ENCODE assay signal across 8 cellular contexts in genomic region chr9:124260769-124261603, GRCh38. TPM values are rescaled to one million over a fixed set of nuclear protein-coding genes. Genes with fewer than 3 reads are reported as not detected.
DNase-seq lines count a peak whose midpoint lies in the region; ATAC-seq, FAIRE-seq and TF ChIP-seq lines count a peak whose summit lies in the region.

No MANE protein-coding gene starts in this region.

- peak overlapping the region; percentile 13 to 90 (median 85); a peak in 21 of 22 replicates for H3K27ac ChIP-seq in BLaER1 treated with 17β-estradiol and CSF1 and Interleukin-3, amounts not matched to agents 10 nM and 100 nM
- H3K27ac ChIP-seq in breast epithelium: peak overlapping the region; percentile 87 to 96

- H4K20me1 ChIP-seq in BLaER1 treated with 17β-estradiol and CSF1 and Interleukin-3, amounts not matched to agents 10 nM and 100 nM: peaks cover 42 to 62% (median 57%) of the 10 kb centered on the region in 11 experiments

- peak overlapping the region; percentile 90 to 99 (median 94) for H3K4me2 ChIP-seq in BLaER1 treated with 17β-estradiol and CSF1 and Interleukin-3, amounts not matched to agents 10 nM and 100 nM

- no peak overlapping the region for H3K4me3 Mint-ChIP-seq in activated CD4-positive, alpha-beta T cell treated with anti-CD3 and anti-CD28 coated beads, Interleukin-2, amount 10 ng/mL, durations not matched to agents 7 days and 5 days

- peaks cover 0 to 6% (median 0%) of the 10 kb centered on the region in 11 experiments; a peak in 1 of 22 replicates for H3K27me3 ChIP-seq in BLaER1 treated with 17β-estradiol and CSF1 and Interleukin-3, amounts not matched to agents 10 nM and 100 nM
- H3K27me3 ChIP-seq in MG63 (no peaks in the 10 kb centered on the region), breast epithelium (no peaks in the 10 kb centered on the region)

- TF ChIP-seq POLR2A in breast epithelium (IDR thresholded peaks at IDR 0.05): no peak

- TF ChIP-seq CTCF in breast epithelium (IDR thresholded peaks at IDR 0.05): no peak

- POLR2A ChIA-PET in activated CD4-positive, alpha-beta T cell treated with anti-CD3 and anti-CD28 coated beads, Interleukin-2, amount 10 ng/mL, durations not matched to agents 7 days and 5 days (lab: Charles Lee): no interaction called here

- H3K9ac ChIP-seq in BLaER1 treated with 17β-estradiol and CSF1 and Interleukin-3, amounts not matched to agents 10 nM and 100 nM: peak overlapping the region in 10 of 11 experiments; percentile 18 to 93 (median 88); a peak in 17 of 22 replicates

- peaks cover 32% of the 10 kb centered on the region for H3K4me1 Mint-ChIP-seq in activated CD4-positive, alpha-beta T cell treated with anti-CD3 and anti-CD28 coated beads, Interleukin-2, amount 10 ng/mL, durations not matched to agents 7 days and 5 days

- peaks cover 12% of the 10 kb centered on the region for H3K36me3 Mint-ChIP-seq in activated CD4-positive, alpha-beta T cell treated with anti-CD3 and anti-CD28 coated beads, Interleukin-2, amount 10 ng/mL, durations not matched to agents 7 days and 5 days (ENCODE audit: low read depth)

- CTCF ChIA-PET in activated CD4-positive, alpha-beta T cell treated with anti-CD3 and anti-CD28 coated beads, Interleukin-2, amount 10 ng/mL, durations not matched to agents 7 days and 5 days (lab: Charles Lee): no interaction called here

- no peak for FAIRE-seq in urothelium cell line (lab: Jason Lieb, UNC)

- no peaks in the 10 kb centered on the region for H3K9me3 Mint-ChIP-seq in activated CD4-positive, alpha-beta T cell treated with anti-CD3 and anti-CD28 coated beads, Interleukin-2, amount 10 ng/mL, durations not matched to agents 7 days and 5 days

- H3K27ac Mint-ChIP-seq in activated CD4-positive, alpha-beta T cell treated with anti-CD3 and anti-CD28 coated beads, Interleukin-2, amount 10 ng/mL, durations not matched to agents 7 days and 5 days: no peak overlapping the region

- H3K36me3 ChIP-seq in BLaER1 treated with 17β-estradiol and CSF1 and Interleukin-3, amounts not matched to agents 10 nM and 100 nM: peaks cover 0 to 24% (median 16%) of the 10 kb centered on the region in 11 experiments; a peak in 19 of 22 replicates
- H3K36me3 ChIP-seq in MG63 (peaks cover 40% of the 10 kb centered on the region), breast epithelium (no peaks in the 10 kb centered on the region)

- no peaks in the 10 kb centered on the region for H3K9me3 ChIP-seq in BLaER1 treated with 17β-estradiol and CSF1 and Interleukin-3, amounts not matched to agents 10 nM and 100 nM (replicated peaks in 1 of 11)
- H3K9me3 ChIP-seq in MG63 (no peaks in the 10 kb centered on the region), breast epithelium (no peaks in the 10 kb centered on the region)

- intact Hi-C loops in breast epithelium (cut with DNase I; ENCODE audit: low total_unique reads): no loop called here

- no peak for ATAC-seq in HG02759 (IDR thresholded peaks at IDR 0.05; ENCODE audit: unreplicated experiment)

- peak; percentile 75 for DNase-seq in MG63
- no peak for DNase-seq in breast epithelium (ENCODE audit: low spot score in 2 of 2)
- peak; percentile 43 to 82 for DNase-seq in lung microvascular endothelial cell (ENCODE audit: low read depth in 2 of 2)
- peak; percentile 58 for DNase-seq in urothelium cell line (ENCODE audit: low spot score)
- DNase-seq in activated CD4-positive, alpha-beta T cell treated with anti-CD3 and anti-CD28 coated beads, Interleukin-2, amount 10 ng/mL, durations not matched to agents 7 days and 5 days: no peak
- no peak for DNase-seq in cortex of kidney (lab: John Stamatoyannopoulos, UW)

- H3K4me1 ChIP-seq in BLaER1 treated with 17β-estradiol and CSF1 and Interleukin-3, amounts not matched to agents 10 nM and 100 nM: peaks cover 75 to 93% (median 88%) of the 10 kb centered on the region in 10 experiments
- peaks cover 10 to 11% of the 10 kb centered on the region in 2 donors for H3K4me1 ChIP-seq in breast epithelium

- peak overlapping the region in 9 of 10 experiments; percentile 4 to 93 (median 84); a peak in 17 of 20 replicates for H3K4me3 ChIP-seq in BLaER1 treated with 17β-estradiol and CSF1 and Interleukin-3, amounts not matched to agents 10 nM and 100 nM
- peak overlapping the region; percentile 28 for H3K4me3 ChIP-seq in MG63
- peak overlapping the region in 1 of 3 donors; percentile 84 for H3K4me3 ChIP-seq in breast epithelium

- peaks cover 57% of the 10 kb centered on the region for H3K27me3 Mint-ChIP-seq in activated CD4-positive, alpha-beta T cell treated with anti-CD3 and anti-CD28 coated beads, Interleukin-2, amount 10 ng/mL, durations not matched to agents 7 days and 5 days

RNA-seq across cellular contexts. Expression of gene NEK6, which starts 3.2 kb away (rescaled TPM):
- total RNA-seq in MG63 (2014; rRNA removed; shearing (Covaris generic); ENCODE audit: low replicate concordance): 25.0 and 33.1 TPM in 2 replicates
- total RNA-seq in breast epithelium (10 to 100 TPM; 17.8 to 31.5 (median 22.2) TPM), lung microvascular endothelial cell (14.6 and 20.6 TPM in 2 replicates)
- total RNA-seq in activated CD4-positive, alpha-beta T cell treated with anti-CD3 and anti-CD28 coated beads, Interleukin-2, amount 10 ng/mL, durations not matched to agents 7 days and 5 days: 1 to 10 TPM; 7.0 to 8.0 TPM

Comparison
In these comparisons a context has a peak if more than half of its experiments do, and no peak if none do; other contexts are left out.
1. DNase-seq: peak in MG63 (single experiment), lung microvascular endothelial cell (2 of 2) and urothelium cell line (single experiment); none in breast epithelium (0 of 2), activated CD4-positive, alpha-beta T cell treated with anti-CD3 and anti-CD28 coated beads, Interleukin-2, amount 10 ng/mL, durations not matched to agents 7 days and 5 days (single experiment) and cortex of kidney (single experiment).